In the genomic region with DNA sequence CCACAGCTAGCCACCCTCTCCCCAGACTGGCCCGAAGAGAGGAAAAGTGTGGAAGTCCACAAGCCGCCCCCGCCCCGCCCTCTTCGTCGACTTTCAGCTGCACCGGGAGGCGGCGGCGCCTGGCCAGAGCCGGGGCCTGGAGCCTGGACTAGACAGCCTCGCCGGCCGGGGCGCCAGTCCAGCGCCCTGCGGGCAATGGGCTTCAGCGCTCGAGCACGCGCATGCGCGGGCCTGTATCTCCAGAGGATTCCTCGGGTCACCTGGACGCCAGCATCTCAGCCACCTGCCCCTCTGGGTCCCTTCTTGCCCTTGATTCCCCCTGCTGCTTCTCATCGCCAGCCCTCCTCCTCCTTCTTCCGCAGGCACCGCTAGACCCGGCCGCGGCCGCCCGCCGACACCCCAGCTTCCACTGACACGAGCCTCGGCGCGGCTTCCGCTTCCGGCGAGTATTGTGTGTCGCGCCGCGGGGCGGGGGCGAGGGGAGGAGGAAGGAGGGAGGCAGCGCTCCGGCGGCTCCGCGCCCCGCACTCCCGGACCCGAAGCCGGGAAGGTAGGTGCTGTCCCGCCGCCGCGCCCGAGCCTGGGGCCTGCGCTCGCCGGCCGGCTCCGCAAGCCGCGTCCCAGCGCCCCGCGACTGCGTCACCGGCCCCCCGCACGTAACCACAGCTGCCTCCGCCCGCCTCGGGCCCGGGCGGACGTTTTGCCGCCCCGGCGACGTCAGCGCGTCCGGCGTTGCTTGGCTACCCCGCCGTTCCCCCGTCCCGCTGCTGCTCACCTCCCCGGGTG, we compare ENCODE assay signal across 1 cellular context.
A peak's percentile ranks its signal among the peaks of the same experiment; 100 is the strongest.
TF ChIP-seq lines count a peak whose summit lies in the region.

A gene (plus strand): TSS at position 482 of the 786 bp plus-strand sequence. CDS start 2,391 bp downstream, outside the sequence.

TF ChIP-seq in HepG2, 621 proteins besides CTCF, POLR2A, EP300 and RAD21 (continued from another document and continues in another):
- TF ChIP-seq, protein P1, sequence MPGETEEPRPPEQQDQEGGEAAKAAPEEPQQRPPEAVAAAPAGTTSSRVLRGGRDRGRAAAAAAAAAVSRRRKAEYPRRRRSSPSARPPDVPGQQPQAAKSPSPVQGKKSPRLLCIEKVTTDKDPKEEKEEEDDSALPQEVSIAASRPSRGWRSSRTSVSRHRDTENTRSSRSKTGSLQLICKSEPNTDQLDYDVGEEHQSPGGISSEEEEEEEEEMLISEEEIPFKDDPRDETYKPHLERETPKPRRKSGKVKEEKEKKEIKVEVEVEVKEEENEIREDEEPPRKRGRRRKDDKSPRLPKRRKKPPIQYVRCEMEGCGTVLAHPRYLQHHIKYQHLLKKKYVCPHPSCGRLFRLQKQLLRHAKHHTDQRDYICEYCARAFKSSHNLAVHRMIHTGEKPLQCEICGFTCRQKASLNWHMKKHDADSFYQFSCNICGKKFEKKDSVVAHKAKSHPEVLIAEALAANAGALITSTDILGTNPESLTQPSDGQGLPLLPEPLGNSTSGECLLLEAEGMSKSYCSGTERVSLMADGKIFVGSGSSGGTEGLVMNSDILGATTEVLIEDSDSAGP (CRISPR knock-in tag; IDR thresholded peaks at IDR 0.05; ENCODE audit: borderline replicate concordance) = peak; percentile 77
- peak; percentile 38; the same call in 1 of the 2 replicates for TF ChIP-seq HNF4A (CRISPR knock-in tag; IDR thresholded peaks at IDR 0.05)
- no peak for TF ChIP-seq MIER2 (CRISPR knock-in tag; IDR thresholded peaks at IDR 0.05)
- no peak for TF ChIP-seq ONECUT2 (CRISPR knock-in tag; IDR thresholded peaks at IDR 0.05)
- TF ChIP-seq, protein P2, sequence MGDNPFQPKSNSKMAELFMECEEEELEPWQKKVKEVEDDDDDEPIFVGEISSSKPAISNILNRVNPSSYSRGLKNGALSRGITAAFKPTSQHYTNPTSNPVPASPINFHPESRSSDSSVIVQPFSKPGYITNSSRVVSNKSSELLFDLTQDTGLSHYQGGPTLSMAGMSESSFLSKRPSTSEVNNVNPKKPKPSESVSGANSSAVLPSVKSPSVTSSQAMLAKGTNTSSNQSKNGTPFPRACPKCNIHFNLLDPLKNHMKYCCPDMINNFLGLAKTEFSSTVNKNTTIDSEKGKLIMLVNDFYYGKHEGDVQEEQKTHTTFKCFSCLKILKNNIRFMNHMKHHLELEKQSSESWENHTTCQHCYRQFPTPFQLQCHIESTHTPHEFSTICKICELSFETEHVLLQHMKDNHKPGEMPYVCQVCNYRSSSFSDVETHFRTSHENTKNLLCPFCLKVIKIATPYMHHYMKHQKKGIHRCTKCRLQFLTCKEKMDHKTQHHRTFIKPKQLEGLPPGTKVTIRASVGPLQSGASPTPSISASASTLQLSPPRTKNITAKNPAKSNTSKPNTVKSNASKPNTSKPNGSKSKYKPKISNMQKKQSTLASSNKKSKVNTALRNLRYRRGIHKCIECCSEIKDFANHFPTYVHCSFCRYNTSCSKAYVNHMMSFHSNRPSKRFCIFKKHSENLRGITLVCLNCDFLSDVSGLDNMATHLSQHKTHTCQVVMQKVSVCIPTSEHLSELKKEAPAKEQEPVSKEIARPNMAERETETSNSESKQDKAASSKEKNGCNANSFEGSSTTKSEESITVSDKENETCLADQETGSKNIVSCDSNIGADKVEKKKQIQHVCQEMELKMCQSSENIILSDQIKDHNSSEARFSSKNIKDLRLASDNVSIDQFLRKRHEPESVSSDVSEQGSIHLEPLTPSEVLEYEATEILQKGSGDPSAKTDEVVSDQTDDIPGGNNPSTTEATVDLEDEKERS (CRISPR knock-in tag; IDR thresholded peaks at IDR 0.05) = peak; percentile 8; the same call in 1 of the 2 replicates
- peak; percentile 89 for TF ChIP-seq HDAC1 (CRISPR knock-in tag; IDR thresholded peaks at IDR 0.05)
- peak; percentile 74 for TF ChIP-seq ZNF547 (CRISPR knock-in tag; IDR thresholded peaks at IDR 0.05)
- no peak for TF ChIP-seq ZNF260 (CRISPR knock-in tag; IDR thresholded peaks at IDR 0.05; ENCODE audit: borderline replicate concordance, low read depth)
- TF ChIP-seq PHF20 (CRISPR knock-in tag; IDR thresholded peaks at IDR 0.05) = peak; percentile 84
- peak; percentile 72; the same call in 1 of the 2 replicates for TF ChIP-seq ATF1 (CRISPR knock-in tag; IDR thresholded peaks at IDR 0.05)
- TF ChIP-seq, protein P3, sequence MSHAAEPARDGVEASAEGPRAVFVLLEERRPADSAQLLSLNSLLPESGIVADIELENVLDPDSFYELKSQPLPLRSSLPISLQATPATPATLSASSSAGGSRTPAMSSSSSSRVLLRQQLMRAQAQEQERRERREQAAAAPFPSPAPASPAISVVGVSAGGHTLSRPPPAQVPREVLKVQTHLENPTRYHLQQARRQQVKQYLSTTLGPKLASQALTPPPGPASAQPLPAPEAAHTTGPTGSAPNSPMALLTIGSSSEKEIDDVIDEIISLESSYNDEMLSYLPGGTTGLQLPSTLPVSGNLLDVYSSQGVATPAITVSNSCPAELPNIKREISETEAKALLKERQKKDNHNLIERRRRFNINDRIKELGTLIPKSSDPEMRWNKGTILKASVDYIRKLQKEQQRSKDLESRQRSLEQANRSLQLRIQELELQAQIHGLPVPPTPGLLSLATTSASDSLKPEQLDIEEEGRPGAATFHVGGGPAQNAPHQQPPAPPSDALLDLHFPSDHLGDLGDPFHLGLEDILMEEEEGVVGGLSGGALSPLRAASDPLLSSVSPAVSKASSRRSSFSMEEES (CRISPR knock-in tag; IDR thresholded peaks at IDR 0.05) = no peak; the same call in 1 of the 2 replicates
- TF ChIP-seq, protein P4, sequence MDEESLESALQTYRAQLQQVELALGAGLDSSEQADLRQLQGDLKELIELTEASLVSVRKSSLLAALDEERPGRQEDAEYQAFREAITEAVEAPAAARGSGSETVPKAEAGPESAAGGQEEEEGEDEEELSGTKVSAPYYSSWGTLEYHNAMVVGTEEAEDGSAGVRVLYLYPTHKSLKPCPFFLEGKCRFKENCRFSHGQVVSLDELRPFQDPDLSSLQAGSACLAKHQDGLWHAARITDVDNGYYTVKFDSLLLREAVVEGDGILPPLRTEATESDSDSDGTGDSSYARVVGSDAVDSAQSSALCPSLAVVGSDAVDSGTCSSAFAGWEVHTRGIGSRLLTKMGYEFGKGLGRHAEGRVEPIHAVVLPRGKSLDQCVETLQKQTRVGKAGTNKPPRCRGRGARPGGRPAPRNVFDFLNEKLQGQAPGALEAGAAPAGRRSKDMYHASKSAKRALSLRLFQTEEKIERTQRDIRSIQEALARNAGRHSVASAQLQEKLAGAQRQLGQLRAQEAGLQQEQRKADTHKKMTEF (CRISPR knock-in tag; IDR thresholded peaks at IDR 0.05) = peak; percentile 80
- no peak; the same call in 1 of the 2 replicates for TF ChIP-seq ZNF703 (CRISPR knock-in tag; IDR thresholded peaks at IDR 0.05; ENCODE audit: borderline replicate concordance)
- TF ChIP-seq SSRP1 (CRISPR knock-in tag; IDR thresholded peaks at IDR 0.05) = 0 out of 2 replicates have a peak, but pooled peaks have one; percentile 15
- TF ChIP-seq SIN3B (IDR thresholded peaks at IDR 0.05; ENCODE audit: low read length) = no peak
- TF ChIP-seq GZF1 (CRISPR knock-in tag; IDR thresholded peaks at IDR 0.05) = peak; percentile 52; the same call in 1 of the 2 replicates
- TF ChIP-seq SATB2 (CRISPR knock-in tag; IDR thresholded peaks at IDR 0.05) = 0 out of 2 replicates have a peak, but pooled peaks have one; percentile 23
- TF ChIP-seq PRMT3 (CRISPR knock-in tag; IDR thresholded peaks at IDR 0.05; ENCODE audit: borderline replicate concordance, low read depth) = no peak
- no peak for TF ChIP-seq KDM6A (CRISPR knock-in tag; IDR thresholded peaks at IDR 0.05; ENCODE audit: low read depth)
- peak; percentile 61; the same call in 1 of the 2 replicates for TF ChIP-seq ETV5 (CRISPR knock-in tag; IDR thresholded peaks at IDR 0.05; ENCODE audit: borderline replicate concordance)
- TF ChIP-seq, protein P5, sequence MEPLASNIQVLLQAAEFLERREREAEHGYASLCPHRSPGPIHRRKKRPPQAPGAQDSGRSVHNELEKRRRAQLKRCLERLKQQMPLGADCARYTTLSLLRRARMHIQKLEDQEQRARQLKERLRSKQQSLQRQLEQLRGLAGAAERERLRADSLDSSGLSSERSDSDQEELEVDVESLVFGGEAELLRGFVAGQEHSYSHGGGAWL (CRISPR knock-in tag; IDR thresholded peaks at IDR 0.05) = peak; percentile 71
- peak; percentile 88 for TF ChIP-seq YEATS4 (CRISPR knock-in tag; IDR thresholded peaks at IDR 0.05; ENCODE audit: borderline replicate concordance)
- TF ChIP-seq, protein P6, sequence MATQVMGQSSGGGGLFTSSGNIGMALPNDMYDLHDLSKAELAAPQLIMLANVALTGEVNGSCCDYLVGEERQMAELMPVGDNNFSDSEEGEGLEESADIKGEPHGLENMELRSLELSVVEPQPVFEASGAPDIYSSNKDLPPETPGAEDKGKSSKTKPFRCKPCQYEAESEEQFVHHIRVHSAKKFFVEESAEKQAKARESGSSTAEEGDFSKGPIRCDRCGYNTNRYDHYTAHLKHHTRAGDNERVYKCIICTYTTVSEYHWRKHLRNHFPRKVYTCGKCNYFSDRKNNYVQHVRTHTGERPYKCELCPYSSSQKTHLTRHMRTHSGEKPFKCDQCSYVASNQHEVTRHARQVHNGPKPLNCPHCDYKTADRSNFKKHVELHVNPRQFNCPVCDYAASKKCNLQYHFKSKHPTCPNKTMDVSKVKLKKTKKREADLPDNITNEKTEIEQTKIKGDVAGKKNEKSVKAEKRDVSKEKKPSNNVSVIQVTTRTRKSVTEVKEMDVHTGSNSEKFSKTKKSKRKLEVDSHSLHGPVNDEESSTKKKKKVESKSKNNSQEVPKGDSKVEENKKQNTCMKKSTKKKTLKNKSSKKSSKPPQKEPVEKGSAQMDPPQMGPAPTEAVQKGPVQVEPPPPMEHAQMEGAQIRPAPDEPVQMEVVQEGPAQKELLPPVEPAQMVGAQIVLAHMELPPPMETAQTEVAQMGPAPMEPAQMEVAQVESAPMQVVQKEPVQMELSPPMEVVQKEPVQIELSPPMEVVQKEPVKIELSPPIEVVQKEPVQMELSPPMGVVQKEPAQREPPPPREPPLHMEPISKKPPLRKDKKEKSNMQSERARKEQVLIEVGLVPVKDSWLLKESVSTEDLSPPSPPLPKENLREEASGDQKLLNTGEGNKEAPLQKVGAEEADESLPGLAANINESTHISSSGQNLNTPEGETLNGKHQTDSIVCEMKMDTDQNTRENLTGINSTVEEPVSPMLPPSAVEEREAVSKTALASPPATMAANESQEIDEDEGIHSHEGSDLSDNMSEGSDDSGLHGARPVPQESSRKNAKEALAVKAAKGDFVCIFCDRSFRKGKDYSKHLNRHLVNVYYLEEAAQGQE (IDR thresholded peaks at IDR 0.05; ENCODE audit: borderline replicate concordance in 1 of 2, low read depth in 1 of 2, low read length in 2 of 2) = 0 out of 4 replicates have a peak, but pooled peaks of 1 of the 2 experiments have one; percentile 28
- TF ChIP-seq KDM1A (CRISPR knock-in tag; IDR thresholded peaks at IDR 0.05) = no peak
- TF ChIP-seq TCF12 (IDR thresholded peaks at IDR 0.05) = no peak
- TF ChIP-seq TCF12 (CRISPR knock-in tag; IDR thresholded peaks at IDR 0.05) = peak; percentile 87
- no peak; the same call in 1 of the 2 replicates for TF ChIP-seq ZNF335 (CRISPR knock-in tag; IDR thresholded peaks at IDR 0.05)
- TF ChIP-seq, protein P7, sequence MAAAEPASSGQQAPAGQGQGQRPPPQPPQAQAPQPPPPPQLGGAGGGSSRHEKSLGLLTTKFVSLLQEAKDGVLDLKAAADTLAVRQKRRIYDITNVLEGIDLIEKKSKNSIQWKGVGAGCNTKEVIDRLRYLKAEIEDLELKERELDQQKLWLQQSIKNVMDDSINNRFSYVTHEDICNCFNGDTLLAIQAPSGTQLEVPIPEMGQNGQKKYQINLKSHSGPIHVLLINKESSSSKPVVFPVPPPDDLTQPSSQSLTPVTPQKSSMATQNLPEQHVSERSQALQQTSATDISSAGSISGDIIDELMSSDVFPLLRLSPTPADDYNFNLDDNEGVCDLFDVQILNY (CRISPR knock-in tag; conservative IDR thresholded peaks at IDR 0.05) = peak; percentile 84; the same call in 1 of the 2 replicates
- TF ChIP-seq ZNF350 (CRISPR knock-in tag; IDR thresholded peaks at IDR 0.05; ENCODE audit: borderline replicate concordance, low read depth) = 0 out of 2 replicates have a peak, but pooled peaks have one; percentile 23
- 0 out of 2 replicates have a peak, but pooled peaks have one; percentile 14 for TF ChIP-seq ETV6 (CRISPR knock-in tag; conservative IDR thresholded peaks at IDR 0.05)
- TF ChIP-seq ZNF652 (CRISPR knock-in tag; IDR thresholded peaks at IDR 0.05; ENCODE audit: borderline replicate concordance, low read depth) = no peak
- peak; percentile 46; the same call in 1 of the 2 replicates for TF ChIP-seq HNRNPL (IDR thresholded peaks at IDR 0.05; ENCODE audit: low read depth, low read length)
- peak; percentile 71; the same call in 1 of the 2 replicates for TF ChIP-seq POLR2AphosphoS5 (IDR thresholded peaks at IDR 0.05; ENCODE audit: low read depth, low read length)
- no peak for TF ChIP-seq BHLHE40 (IDR thresholded peaks at IDR 0.05; ENCODE audit: low read length)
- TF ChIP-seq RORA (CRISPR knock-in tag; IDR thresholded peaks at IDR 0.05) = no peak
